In the genomic region with DNA sequence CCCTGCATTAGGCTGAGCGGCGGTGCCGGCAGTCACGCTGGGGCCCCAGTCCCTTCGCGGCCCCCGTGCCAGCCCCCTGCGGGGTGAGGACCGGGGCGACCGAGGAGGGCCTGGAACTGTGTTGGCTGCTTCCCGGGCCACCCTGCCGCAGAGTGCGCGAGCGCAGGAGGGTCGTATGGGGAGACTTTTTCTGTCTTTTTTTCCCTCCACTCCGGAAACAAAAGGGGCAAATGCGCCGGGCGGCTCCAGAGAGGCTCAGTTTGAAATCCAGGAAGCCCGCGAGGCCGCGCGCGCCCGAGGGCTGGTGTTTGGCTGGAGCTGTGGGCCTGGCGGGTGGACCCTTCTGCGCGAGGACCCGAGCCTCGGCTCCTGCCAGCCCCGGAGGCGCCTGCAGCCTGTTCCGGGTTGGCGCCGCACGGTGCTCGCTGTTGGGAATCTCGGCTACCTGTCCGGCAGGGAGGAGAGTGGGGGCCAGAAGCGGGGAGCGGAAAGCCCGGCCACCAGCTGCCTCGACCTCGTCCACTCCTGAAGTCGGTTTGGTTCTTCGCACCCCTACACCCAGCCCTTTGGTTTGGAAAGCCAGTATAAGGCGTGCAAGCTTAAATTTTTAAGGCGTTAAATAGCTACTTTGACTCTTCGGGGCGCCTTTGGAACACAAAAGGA, we compare ENCODE assay signal across 8 cellular contexts. TPM values are rescaled to one million over a fixed set of nuclear protein-coding genes. Genes with fewer than 3 reads are reported as not detected.
DNase-seq lines count a peak whose midpoint lies in the region; ATAC-seq, FAIRE-seq and TF ChIP-seq lines count a peak whose summit lies in the region.

No MANE protein-coding gene starts in this region.

- 1% methylated on average over 52 of the region's 53 CpGs; no CpG with 5 or more reads in 1 of the 2 experiments for WGBS in H1 (ENCODE audit: extremely low coverage in 1 of 2, insufficient coverage in 1 of 2, insufficient read length in 1 of 2, insufficient replicate concordance in 2 of 2, low coverage in 1 of 2, low lambda C conversion rate in 2 of 2, missing lambda C conversion rate in 1 of 2), 2 experiments

- FAIRE-seq in H1 (lab: Jason Lieb, UNC): no peak

- peaks cover 21% of the 10 kb centered on the region for H3K23me2 ChIP-seq in H1 (ENCODE audit: low read depth, low read length)

- peaks cover 10 to 51% of the 10 kb centered on the region in 2 experiments for H3K79me2 ChIP-seq in H1 (ENCODE audit: control insufficient read depth in 1 of 2, insufficient read depth in 2 of 2, low read length in 2 of 2)

- TF ChIP-seq CTCF in RWPE2 (IDR thresholded peaks at IDR 0.05; ENCODE audit: poor library complexity, severe bottlenecking) (no peak), H1 (IDR thresholded peaks at IDR 0.05; ENCODE audit: control extremely low read depth in 1 of 3, insufficient read depth in 1 of 3, low read depth in 1 of 3, low read length in 3 of 3) (no peak)

- H3K4me3 ChIP-seq in RWPE2 (ENCODE audit: severe bottlenecking) (peak overlapping the region; percentile 71), H1 (ENCODE audit: extremely low read depth in 1 of 4, insufficient read depth in 2 of 4, low read depth in 3 of 4, low read length in 4 of 4) (peak overlapping the region; percentile 66 to 89 (median 79)), muscle layer of colon (ENCODE audit: low read depth in 1 of 2, low read length in 2 of 2) (peak overlapping the region; percentile 70 to 81)

- peak overlapping the region; percentile 87; the same call in 1 of the 2 replicates for H2BK5ac ChIP-seq in H1 (ENCODE audit: low read depth, low read length)

- no peak overlapping the region for H2AK5ac ChIP-seq in H1 (ENCODE audit: low read depth, low read length)

- no peak overlapping the region for H2BK120ac ChIP-seq in H1 (replicated peaks; ENCODE audit: low read depth, low read length)

- H3K4me2 ChIP-seq in H1 (ENCODE audit: insufficient read depth in 1 of 2, low read depth in 2 of 2, low read length in 2 of 2): peak overlapping the region; percentile 94 to 96

- peak overlapping the region; percentile 76 for H3K18ac ChIP-seq in H1 (ENCODE audit: extremely low read depth, low read length)

- H3K36me3 ChIP-seq in RWPE2 (ENCODE audit: low read depth) (peaks cover 26% of the 10 kb centered on the region), H1 (ENCODE audit: control insufficient read depth in 2 of 4, insufficient read depth in 4 of 4, low read length in 3 of 4) (peaks cover 0 to 1% (median 0%) of the 10 kb centered on the region in 4 experiments; a peak in 1 of 8 replicates), muscle layer of colon (ENCODE audit: insufficient read depth, low read length) (no peaks in the 10 kb centered on the region)

- no peak for TF ChIP-seq EP300 in H1 (IDR thresholded peaks at IDR 0.05; ENCODE audit: borderline replicate concordance in 1 of 2, low read depth in 2 of 2, low read length in 2 of 2)

- H4K91ac ChIP-seq in H1 (replicated peaks; ENCODE audit: insufficient read length, low read length): peak overlapping the region; percentile 63

- peak overlapping the region; percentile 50 for H3K56ac ChIP-seq in H1 (replicated peaks; ENCODE audit: insufficient read length, low read depth, low read length)

- no peak overlapping the region for H3K4ac ChIP-seq in H1 (replicated peaks; ENCODE audit: insufficient read length, low read depth, low read length)

- no peak for TF ChIP-seq RAD21 in H1 (IDR thresholded peaks at IDR 0.05 in 1 of 2, conservative IDR thresholded peaks at IDR 0.05 in 1 of 2; ENCODE audit: low read depth in 2 of 2, low read length in 2 of 2)

- H4K5ac ChIP-seq in H1 (ENCODE audit: insufficient read length, low read depth, low read length): peak overlapping the region; percentile 35

- H4K20me1 ChIP-seq in H1 (replicated peaks in 1 of 2; ENCODE audit: control insufficient read depth in 1 of 2, insufficient read depth in 2 of 2, low read length in 2 of 2): peaks cover 9 to 11% of the 10 kb centered on the region in 2 experiments

- H3K9ac ChIP-seq in H1 (replicated peaks in 1 of 4; ENCODE audit: extremely low read depth in 1 of 4, low read depth in 3 of 4, low read length in 3 of 4) (peak overlapping the region; percentile 46 to 62 (median 58)), muscle layer of colon (ENCODE audit: low read length) (peak overlapping the region; percentile 80)

- H2BK15ac ChIP-seq in H1 (ENCODE audit: low read length): no peak overlapping the region

- H2AFZ ChIP-seq in H1 (ENCODE audit: low read length): no peak overlapping the region

- POLR2A ChIA-PET in H1 (lab: Charles Lee; ENCODE audit: partially characterized antibody): interaction anchor here (0.6 to 7.8 kb wide), 9 partner anchors 11 to 366 kb away, joined by 3 to 102 read pairs (median 4); partner anchors contain the start of gene HSPA2

- CTCF ChIA-PET in H1 (lab: Charles Lee; ENCODE audit: partially characterized antibody): interaction anchor here (1.0 to 9.3 kb wide), 9 partner anchors 8 to 97 kb away, joined by 3 to 74 read pairs (median 6); no protein-coding TSS in a partner anchor

- no peak overlapping the region for H3K14ac ChIP-seq in H1 (ENCODE audit: insufficient read length)

- no peak overlapping the region for H3K23ac ChIP-seq in H1 (ENCODE audit: insufficient read length)

- no peaks in the 10 kb centered on the region for H3K9me3 ChIP-seq in RWPE2 (ENCODE audit: severe bottlenecking)
- no peaks in the 10 kb centered on the region for H3K9me3 ChIP-seq in H1 (ENCODE audit: insufficient read depth in 2 of 2, low read depth in 1 of 2, low read length in 1 of 2)
- no peaks in the 10 kb centered on the region for H3K9me3 ChIP-seq in muscle layer of colon (ENCODE audit: low read length)

- peaks cover 12% of the 10 kb centered on the region; the same call in 1 of the 2 replicates for H3K79me1 ChIP-seq in H1 (ENCODE audit: low read depth, low read length)

- no peaks in the 10 kb centered on the region for H3K27me3 ChIP-seq in RWPE2 (ENCODE audit: insufficient read depth, poor library complexity, severe bottlenecking)
- H3K27me3 ChIP-seq in H1 (replicated peaks in 1 of 4; ENCODE audit: control insufficient read depth in 3 of 4, extremely low read depth in 1 of 4, insufficient read depth in 3 of 4, low read length in 3 of 4): no peaks in the 10 kb centered on the region
- no peaks in the 10 kb centered on the region for H3K27me3 ChIP-seq in muscle layer of colon (ENCODE audit: control insufficient read depth in 1 of 2, insufficient read depth in 2 of 2, low read length in 2 of 2)

- DNase-seq in NCI-H146 (lab: John Stamatoyannopoulos, UW) (peak; percentile 30), NCI-H146 treated with DMSO at 0.1 percent for 48 hours (lab: John Stamatoyannopoulos, UW; ENCODE audit: unreplicated experiment) (no peak), RWPE2 (ENCODE audit: low spot score) (peak; percentile 65), H1 (ENCODE audit: low read depth in 1 of 2, low spot score in 2 of 2) (peak in 1 of 2 experiments; percentile 70), cerebellar nuclear complex (lab: John Stamatoyannopoulos, UW) (no peak)
- no peak for DNase-seq in activated CD4-positive, alpha-beta T cell treated with anti-CD3 and anti-CD28 coated beads for 1 hour

- peak overlapping the region; percentile 32; the same call in 1 of the 2 replicates for H4K8ac ChIP-seq in H1 (ENCODE audit: extremely low read depth, insufficient read depth, low read length)

- ATAC-seq in RWPE2 (ENCODE audit: low read depth) (peak; percentile 1; the same call in 1 of the 3 replicates), HG03039 (IDR thresholded peaks at IDR 0.05; ENCODE audit: unreplicated experiment) (no peak)

- no peak overlapping the region for H2BK20ac ChIP-seq in H1 (ENCODE audit: low read length)

- no peak for TF ChIP-seq POLR2A in H1 (IDR thresholded peaks at IDR 0.05; ENCODE audit: control extremely low read depth in 1 of 2, low read depth in 2 of 2, low read length in 2 of 2)

- peak overlapping the region; percentile 90 for H3K27ac ChIP-seq in RWPE2 (ENCODE audit: poor library complexity, severe bottlenecking)
- peak overlapping the region; percentile 48; the same call in 1 of the 2 replicates for H3K27ac ChIP-seq in H1 (ENCODE audit: low read depth, low read length)
- peak overlapping the region; percentile 90 for H3K27ac ChIP-seq in muscle layer of colon (ENCODE audit: low read depth, low read length)

- no peak overlapping the region; the same call in 1 of the 2 replicates for H2BK12ac ChIP-seq in H1 (ENCODE audit: low read depth, low read length)

- peaks cover 64% of the 10 kb centered on the region for H3K4me1 ChIP-seq in RWPE2 (ENCODE audit: insufficient read depth, poor library complexity, severe bottlenecking)
- peaks cover 33 to 62% (median 41%) of the 10 kb centered on the region in 4 experiments for H3K4me1 ChIP-seq in H1 (replicated peaks in 1 of 4; ENCODE audit: control insufficient read depth in 3 of 4, insufficient read depth in 4 of 4, low read length in 3 of 4)
- H3K4me1 ChIP-seq in muscle layer of colon (ENCODE audit: insufficient read depth, low read length): peaks cover 52% of the 10 kb centered on the region

TF ChIP-seq in H1, 55 proteins besides CTCF, POLR2A, EP300 and RAD21:
- TF ChIP-seq E2F6 (IDR thresholded peaks at IDR 0.05) (0 out of 2 replicates have a peak, but pooled peaks have one; percentile 13), ASH2L (IDR thresholded peaks at IDR 0.05; ENCODE audit: low read length) (peak; percentile 56), PHF8 (conservative IDR thresholded peaks at IDR 0.05; ENCODE audit: low read depth, low read length) (0 out of 2 replicates have a peak, but pooled peaks have one; percentile 15), KDM4A (IDR thresholded peaks at IDR 0.05; ENCODE audit: low read depth, low read length, severe bottlenecking) (peak; percentile 25), BCL11A (IDR thresholded peaks at IDR 0.05; ENCODE audit: low read depth in 2 of 2, low read length in 2 of 2) (no peak)

RNA-seq across cellular contexts. Expression of gene PLEKHG3, which starts 0.7 kb away (rescaled TPM):
- total RNA-seq in H1 (2021; fragmentation: NEBNext Ultra II Directional; extraction: Animal tissue kit (Norgen Biotek cat#: 25700)): 89.1 and 90.6 TPM in 2 replicates
- 43.4 and 52.2 TPM in 2 replicates for polyA plus RNA-seq in H1 (2011; rRNA removed)
- polyA plus RNA-seq in H1 (2011; cell fraction: cytosol; rRNA removed): 47.9 TPM
- 122 TPM for polyA plus RNA-seq in H1 (2011; cell fraction: nucleus; rRNA removed)
- polyA plus RNA-seq in H1 (2012, experiment 1 of 2): 38.4 to 58.9 TPM (median 52.0 TPM) in 4 replicates
- polyA plus RNA-seq in H1 (2012, experiment 2 of 2): 33.1 TPM
- 25.1 TPM for polyA plus RNA-seq in H1 (2013, experiment 1 of 2)
- polyA plus RNA-seq in H1 (2013, experiment 2 of 2): 24.3 TPM
- polyA minus RNA-seq in H1 (2011; rRNA and poly(A)+ RNA removed): 67.8 and 88.3 TPM in 2 replicates
- polyA minus RNA-seq in H1 (2011; cell fraction: cytosol; rRNA and poly(A)+ RNA removed): 45.6 TPM
- 80.2 TPM for polyA minus RNA-seq in H1 (2011; cell fraction: nucleus; rRNA and poly(A)+ RNA removed)

Comparison
In these comparisons a context has a peak if more than half of its experiments do, and no peak if none do; other contexts are left out.
1. DNase-seq: peak in NCI-H146 (single experiment) and RWPE2 (single experiment); none in NCI-H146 treated with DMSO at 0.1 percent for 48 hours (single experiment), cerebellar nuclear complex (0 of 2) and activated CD4-positive, alpha-beta T cell treated with anti-CD3 and anti-CD28 coated beads for 1 hour (single experiment).
2. Peak in every context shown above with its lines, with median percentiles within 50 percentile points of each other: H3K27ac ChIP-seq and H3K4me3 ChIP-seq.